16 cellular contexts compared by ENCODE assay signal in genomic region chr6:115885636-115886366, GRCh38.
DNase-seq lines count a peak whose midpoint lies in the region; ATAC-seq and TF ChIP-seq lines count a peak whose summit lies in the region.
"Had no signal": no experiment of that assay in that cellular context is flagged by ENCODE, and none has a peak within 500 bp of the region (broad histone marks: within the 10 kb centered on the region; RNA-seq: fewer than 3 reads in every experiment).

No MANE protein-coding gene starts in this region.

- ATAC-seq in GM18870 (IDR thresholded peaks at IDR 0.05; ENCODE audit: unreplicated experiment) (peak; percentile 83), GM21528 (IDR thresholded peaks at IDR 0.05; ENCODE audit: low FRiP score, unreplicated experiment) (peak; percentile 79), HG02970 (IDR thresholded peaks at IDR 0.05; ENCODE audit: low FRiP score, unreplicated experiment) (peak; percentile 43), gastroesophageal sphincter (no peak)
- peak; percentile 29 for ATAC-seq in activated T-helper 17 cell treated with anti-CD3 and anti-CD28 coated beads, Interleukin-2, amount 50 U/mL, for 72 hours (replicated peaks)
- no peak for ATAC-seq in activated naive CD8-positive, alpha-beta T cell treated with anti-CD3 and anti-CD28 coated beads, Interleukin-2, amount 50 U/mL, for 24 hours
- ATAC-seq: activated CD4-positive, alpha-beta T cell treated with anti-CD3 and anti-CD28 coated beads for 36 hours had no signal

- 54 to 76% methylated on average over 3 to 4 of the region's 4 CpGs for WGBS in gastroesophageal sphincter (ENCODE audit: low coverage in 1 of 2), 2 donors

- no peaks in the 10 kb centered on the region for H3K36me3 Mint-ChIP-seq in activated T-helper 17 cell treated with anti-CD3 and anti-CD28 coated beads, Interleukin-2, amount 50 U/mL, for 72 hours (ENCODE audit: low read depth)
- no peaks in the 10 kb centered on the region for H3K36me3 Mint-ChIP-seq in activated naive CD8-positive, alpha-beta T cell treated with anti-CD3 and anti-CD28 coated beads, Interleukin-2, amount 50 U/mL, for 24 hours (ENCODE audit: low read depth)
- H3K36me3 Mint-ChIP-seq in activated CD4-positive, alpha-beta T cell treated with anti-CD3 and anti-CD28 coated beads, Interleukin-2, amount 10 ng/mL, durations not matched to agents 24 days and 14 days (ENCODE audit: low read depth) = no peaks in the 10 kb centered on the region

- no peaks in the 10 kb centered on the region for H3K27me3 ChIP-seq in gastroesophageal sphincter
- H3K27me3 ChIP-seq: adrenal gland, vagina had no signal

- no peak for TF ChIP-seq CTCF in gastroesophageal sphincter (IDR thresholded peaks at IDR 0.05)

- no peak for TF ChIP-seq EP300 in gastroesophageal sphincter (IDR thresholded peaks at IDR 0.05)

- H3K9me3 ChIP-seq in gastroesophageal sphincter = no peaks in the 10 kb centered on the region
- H3K9me3 ChIP-seq: adrenal gland, vagina had no signal

- no peaks in the 10 kb centered on the region for H3K4me1 Mint-ChIP-seq in activated T-helper 17 cell treated with anti-CD3 and anti-CD28 coated beads, Interleukin-2, amount 50 U/mL, for 72 hours
- peaks cover under 1% of the 10 kb centered on the region for H3K4me1 Mint-ChIP-seq in activated naive CD8-positive, alpha-beta T cell treated with anti-CD3 and anti-CD28 coated beads, Interleukin-2, amount 50 U/mL, for 24 hours
- peaks cover 4% of the 10 kb centered on the region for H3K4me1 Mint-ChIP-seq in activated CD4-positive, alpha-beta T cell treated with anti-CD3 and anti-CD28 coated beads, Interleukin-2, amount 10 ng/mL, durations not matched to agents 24 days and 14 days

- H3K27ac Mint-ChIP-seq in activated T-helper 17 cell treated with anti-CD3 and anti-CD28 coated beads, Interleukin-2, amount 50 U/mL, for 72 hours = no peak overlapping the region
- H3K27ac Mint-ChIP-seq in activated naive CD8-positive, alpha-beta T cell treated with anti-CD3 and anti-CD28 coated beads, Interleukin-2, amount 50 U/mL, for 24 hours = no peak overlapping the region
- no peak overlapping the region for H3K27ac Mint-ChIP-seq in activated CD4-positive, alpha-beta T cell treated with anti-CD3 and anti-CD28 coated beads, Interleukin-2, amount 10 ng/mL, durations not matched to agents 24 days and 14 days
- H3K27ac Mint-ChIP-seq: activated CD4-positive, alpha-beta T cell treated with anti-CD3 and anti-CD28 coated beads for 36 hours had no signal

- H3K36me3 ChIP-seq in gastroesophageal sphincter = no peaks in the 10 kb centered on the region
- H3K36me3 ChIP-seq: adrenal gland, vagina had no signal

- no peak for DNase-seq in NCI-H774 (lab: John Stamatoyannopoulos, UW)
- DNase-seq in activated naive CD8-positive, alpha-beta T cell treated with anti-CD3 and anti-CD28 coated beads, Interleukin-2, amount 50 U/mL, for 24 hours = no peak
- DNase-seq in activated CD4-positive, alpha-beta T cell treated with anti-CD3 and anti-CD28 coated beads, Interleukin-2, amount 10 ng/mL, durations not matched to agents 24 days and 14 days = no peak
- DNase-seq: activated CD4-positive, alpha-beta T cell treated with anti-CD3 and anti-CD28 coated beads for 36 hours; activated T-cell treated with anti-CD3 and anti-CD28 coated beads, Interleukin-2, amount 50 U/mL, for 1 hour; adrenal gland; NCI-H1436; NCI-H526; stimulated activated naive CD4-positive, alpha-beta T cell had no signal

- intact Hi-C loops in activated CD4-positive, alpha-beta T cell treated with anti-CD3 and anti-CD28 coated beads, Interleukin-2, amount 10 ng/mL, durations not matched to agents 24 days and 14 days (cut with micrococcal nuclease) = no loop called here

- no peaks in the 10 kb centered on the region for H3K9me3 Mint-ChIP-seq in activated T-helper 17 cell treated with anti-CD3 and anti-CD28 coated beads, Interleukin-2, amount 50 U/mL, for 72 hours
- no peaks in the 10 kb centered on the region for H3K9me3 Mint-ChIP-seq in activated naive CD8-positive, alpha-beta T cell treated with anti-CD3 and anti-CD28 coated beads, Interleukin-2, amount 50 U/mL, for 24 hours
- no peaks in the 10 kb centered on the region for H3K9me3 Mint-ChIP-seq in activated CD4-positive, alpha-beta T cell treated with anti-CD3 and anti-CD28 coated beads, Interleukin-2, amount 10 ng/mL, durations not matched to agents 24 days and 14 days

- H3K27me3 Mint-ChIP-seq in activated T-helper 17 cell treated with anti-CD3 and anti-CD28 coated beads, Interleukin-2, amount 50 U/mL, for 72 hours = no peaks in the 10 kb centered on the region
- H3K27me3 Mint-ChIP-seq in activated naive CD8-positive, alpha-beta T cell treated with anti-CD3 and anti-CD28 coated beads, Interleukin-2, amount 50 U/mL, for 24 hours = no peaks in the 10 kb centered on the region
- peaks cover 1% of the 10 kb centered on the region for H3K27me3 Mint-ChIP-seq in activated CD4-positive, alpha-beta T cell treated with anti-CD3 and anti-CD28 coated beads, Interleukin-2, amount 10 ng/mL, durations not matched to agents 24 days and 14 days

- no peak overlapping the region for H3K4me3 ChIP-seq in gastroesophageal sphincter
- H3K4me3 ChIP-seq: adrenal gland, vagina had no signal

- no peaks in the 10 kb centered on the region for H3K4me1 ChIP-seq in gastroesophageal sphincter
- H3K4me1 ChIP-seq: adrenal gland, vagina had no signal

- no peak overlapping the region for H3K27ac ChIP-seq in gastroesophageal sphincter
- H3K27ac ChIP-seq: adrenal gland, KMS-11, vagina had no signal

- H3K4me3 Mint-ChIP-seq in activated T-helper 17 cell treated with anti-CD3 and anti-CD28 coated beads, Interleukin-2, amount 50 U/mL, for 72 hours = no peak overlapping the region
- H3K4me3 Mint-ChIP-seq in activated naive CD8-positive, alpha-beta T cell treated with anti-CD3 and anti-CD28 coated beads, Interleukin-2, amount 50 U/mL, for 24 hours = no peak overlapping the region
- H3K4me3 Mint-ChIP-seq in activated CD4-positive, alpha-beta T cell treated with anti-CD3 and anti-CD28 coated beads, Interleukin-2, amount 10 ng/mL, durations not matched to agents 24 days and 14 days = no peak overlapping the region
- H3K4me3 Mint-ChIP-seq: activated CD4-positive, alpha-beta T cell treated with anti-CD3 and anti-CD28 coated beads for 36 hours had no signal

- no peak for TF ChIP-seq POLR2A in gastroesophageal sphincter (IDR thresholded peaks at IDR 0.05)

Comparison
In these comparisons a context has a peak if more than half of its experiments do, and no peak if none do; other contexts are left out.
1. ATAC-seq: peak in GM18870 (single experiment), GM21528 (single experiment), HG02970 (single experiment) and activated T-helper 17 cell treated with anti-CD3 and anti-CD28 coated beads, Interleukin-2, amount 50 U/mL, for 72 hours (single experiment); none in activated naive CD8-positive, alpha-beta T cell treated with anti-CD3 and anti-CD28 coated beads, Interleukin-2, amount 50 U/mL, for 24 hours (single experiment) and gastroesophageal sphincter (single experiment).